Comparison of ENCODE assay signal across 29 cellular contexts in the genomic region with DNA sequence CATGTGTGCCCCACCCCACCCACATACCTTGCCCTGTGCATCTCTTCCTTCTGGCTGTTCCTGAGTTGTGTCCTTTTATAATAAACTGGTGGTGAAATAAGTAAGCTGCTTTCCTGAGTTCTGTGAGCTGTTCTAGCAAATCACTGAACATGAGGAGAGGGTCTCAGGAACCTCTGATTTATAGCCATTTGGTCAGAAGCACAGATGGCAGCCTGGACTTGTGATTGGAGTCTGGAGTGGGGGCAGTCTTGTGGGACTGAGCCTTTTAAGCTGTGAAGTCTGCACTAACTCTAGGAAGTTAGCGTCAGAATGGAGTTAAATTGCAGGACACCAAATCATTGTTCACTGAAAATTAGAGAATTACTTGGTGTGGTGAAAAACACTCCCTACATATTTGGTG.
"Had no signal": no experiment of that assay in that cellular context is flagged by ENCODE, and none has a peak within 500 bp of the region (broad histone marks: within the 10 kb centered on the region; RNA-seq: fewer than 3 reads in every experiment).

No MANE protein-coding gene starts in this region.

- H3K27ac Mint-ChIP-seq: activated CD4-positive, alpha-beta memory T cell treated with anti-CD3 and anti-CD28 coated beads for 36 hours; activated CD4-positive, alpha-beta T cell treated with anti-CD3 and anti-CD28 coated beads, Interleukin-2, amount 10 ng/mL, durations not matched to agents 24 days and 14 days; activated naive CD4-positive, alpha-beta T cell treated with anti-CD3 and anti-CD28 coated beads, Interleukin-2, amount 50 U/mL, for 24 hours; activated naive CD8-positive, alpha-beta T cell treated with anti-CD3 and anti-CD28 coated beads, Interleukin-2, amount 50 U/mL, for 24 hours; activated T-helper 2 cell treated with anti-CD3 and anti-CD28 coated beads, Interferon-gamma antibody, Interleukin-2, Interleukin-4, amounts not matched to agents 10 μg/mL and 5 μg/mL and 100 μg/mL, durations not matched to agents 14 hours and 24 hours and 36 hours; natural killer cell treated with Interleukin-12 subunit alpha and Interleukin-12 subunit beta and Interleukin-15 and Interleukin-18, amount 100 ng/mL, for 72 hours; stimulated activated naive B cell treated with anti-CD40 and anti-IgM and Interleukin-4, amounts not matched to agents 10 μg/mL and 1 μg/mL and 100 μg/mL, for 72 hours; T-helper 1 cell treated with Interleukin-12 subunit alpha and Interleukin-12 subunit beta and Interleukin-4 antibody, amounts not matched to agents 30 μg/mL and 1 μg/mL, for 36 hours had no signal

- H3K4me2 ChIP-seq: smooth muscle cell had no signal

- H3K4me1 Mint-ChIP-seq: activated naive CD8-positive, alpha-beta T cell treated with anti-CD3 and anti-CD28 coated beads, Interleukin-2, amount 50 U/mL, for 24 hours; stimulated activated naive B cell treated with anti-CD40 and anti-IgM and Interleukin-4, amounts not matched to agents 10 μg/mL and 1 μg/mL and 100 μg/mL, for 72 hours had no signal

- H3K4me3 Mint-ChIP-seq: activated CD4-positive, alpha-beta memory T cell treated with anti-CD3 and anti-CD28 coated beads for 36 hours; activated CD4-positive, alpha-beta T cell treated with anti-CD3 and anti-CD28 coated beads, Interleukin-2, amount 10 ng/mL, durations not matched to agents 24 days and 14 days; activated naive CD4-positive, alpha-beta T cell treated with anti-CD3 and anti-CD28 coated beads, Interleukin-2, amount 50 U/mL, for 24 hours; activated naive CD8-positive, alpha-beta T cell treated with anti-CD3 and anti-CD28 coated beads, Interleukin-2, amount 50 U/mL, for 24 hours; natural killer cell treated with Interleukin-12 subunit alpha and Interleukin-12 subunit beta and Interleukin-15 and Interleukin-18, amount 100 ng/mL, for 72 hours; stimulated activated naive B cell treated with anti-CD40 and anti-IgM and Interleukin-4, amounts not matched to agents 10 μg/mL and 1 μg/mL and 100 μg/mL, for 72 hours; T-helper 1 cell treated with Interleukin-12 subunit alpha and Interleukin-12 subunit beta and Interleukin-4 antibody, amounts not matched to agents 30 μg/mL and 1 μg/mL, for 36 hours had no signal

- H3K36me3 Mint-ChIP-seq: activated CD4-positive, alpha-beta memory T cell treated with anti-CD3 and anti-CD28 coated beads for 36 hours; activated naive CD4-positive, alpha-beta T cell treated with anti-CD3 and anti-CD28 coated beads, Interleukin-2, amount 50 U/mL, for 24 hours; natural killer cell treated with Interleukin-12 subunit alpha and Interleukin-12 subunit beta and Interleukin-15 and Interleukin-18, amount 100 ng/mL, for 72 hours; stimulated activated naive B cell treated with anti-CD40 and anti-IgM and Interleukin-4, amounts not matched to agents 10 μg/mL and 1 μg/mL and 100 μg/mL, for 72 hours had no signal

- H3K27me3 Mint-ChIP-seq: activated naive CD4-positive, alpha-beta T cell treated with anti-CD3 and anti-CD28 coated beads, Interleukin-2, amount 50 U/mL, for 24 hours had no signal

- DNase-seq: activated CD4-positive, alpha-beta memory T cell treated with anti-CD3 and anti-CD28 coated beads for 36 hours; activated CD4-positive, alpha-beta T cell treated with anti-CD3 and anti-CD28 coated beads, Interleukin-2, amount 10 ng/mL, durations not matched to agents 24 days and 14 days; activated CD4-positive, CD25-positive, alpha-beta regulatory T cell treated with anti-CD3 and anti-CD28 coated beads, Interleukin-2, amount 50 U/mL, for 72 hours; activated naive CD8-positive, alpha-beta T cell treated with anti-CD3 and anti-CD28 coated beads, Interleukin-2, amount 50 U/mL, for 24 hours; activated T-cell treated with anti-CD3 and anti-CD28 coated beads, Interleukin-2, amount 50 U/mL, for 48 hours; amygdala; dermis blood vessel endothelial cell; effector CD8-positive, alpha-beta T cell; left ventricle myocardium inferior; mucosa of descending colon; pancreas; psoas muscle; stimulated activated CD4-positive, alpha-beta T cell treated with anti-CD3 and anti-CD28 coated beads, Interleukin-1b, Interleukin-23, amount 100 ng/mL, for 48 hours; stimulated activated naive B cell treated with anti-CD40 and anti-IgM and Interleukin-4, amounts not matched to agents 10 μg/mL and 1 μg/mL and 100 μg/mL, for 72 hours; T-helper 9 cell; tibial artery; upper lobe of right lung had no signal

- H3K36me3 ChIP-seq: breast epithelium, left ventricle myocardium inferior, neutrophil, pancreas, suprapubic skin, tibial artery, upper lobe of right lung had no signal

- FAIRE-seq: colon, frontal cortex, islet of Langerhans, pancreas had no signal

- H3K9me3 ChIP-seq: breast epithelium, left ventricle myocardium inferior, mucosa of descending colon, neutrophil, pancreas, psoas muscle, suprapubic skin, tibial artery, upper lobe of right lung had no signal

- H3K9me3 Mint-ChIP-seq: activated CD4-positive, alpha-beta memory T cell treated with anti-CD3 and anti-CD28 coated beads for 36 hours; activated CD4-positive, alpha-beta T cell treated with anti-CD3 and anti-CD28 coated beads, Interleukin-2, amount 10 ng/mL, durations not matched to agents 24 days and 14 days; activated naive CD4-positive, alpha-beta T cell treated with anti-CD3 and anti-CD28 coated beads, Interleukin-2, amount 50 U/mL, for 24 hours; activated naive CD8-positive, alpha-beta T cell treated with anti-CD3 and anti-CD28 coated beads, Interleukin-2, amount 50 U/mL, for 24 hours; activated T-helper 2 cell treated with anti-CD3 and anti-CD28 coated beads, Interferon-gamma antibody, Interleukin-2, Interleukin-4, amounts not matched to agents 10 μg/mL and 5 μg/mL and 100 μg/mL, durations not matched to agents 14 hours and 24 hours and 36 hours; natural killer cell treated with Interleukin-12 subunit alpha and Interleukin-12 subunit beta and Interleukin-15 and Interleukin-18, amount 100 ng/mL, for 72 hours; stimulated activated naive B cell treated with anti-CD40 and anti-IgM and Interleukin-4, amounts not matched to agents 10 μg/mL and 1 μg/mL and 100 μg/mL, for 72 hours; T-helper 1 cell treated with Interleukin-12 subunit alpha and Interleukin-12 subunit beta and Interleukin-4 antibody, amounts not matched to agents 30 μg/mL and 1 μg/mL, for 36 hours had no signal

- H3K4me3 ChIP-seq: breast epithelium, left ventricle myocardium inferior, lung, mucosa of descending colon, pancreas, psoas muscle, smooth muscle cell, suprapubic skin, tibial artery, upper lobe of right lung had no signal

- H3K4me1 ChIP-seq: breast epithelium, suprapubic skin, tibial artery, upper lobe of right lung had no signal

- H3K27me3 ChIP-seq: pancreas, upper lobe of right lung had no signal

- H3K27ac ChIP-seq: breast epithelium, left ventricle myocardium inferior, neutrophil, psoas muscle, suprapubic skin, tibial artery, upper lobe of right lung had no signal
